ENCODE assay signal across 18 cellular contexts in the genomic region with DNA sequence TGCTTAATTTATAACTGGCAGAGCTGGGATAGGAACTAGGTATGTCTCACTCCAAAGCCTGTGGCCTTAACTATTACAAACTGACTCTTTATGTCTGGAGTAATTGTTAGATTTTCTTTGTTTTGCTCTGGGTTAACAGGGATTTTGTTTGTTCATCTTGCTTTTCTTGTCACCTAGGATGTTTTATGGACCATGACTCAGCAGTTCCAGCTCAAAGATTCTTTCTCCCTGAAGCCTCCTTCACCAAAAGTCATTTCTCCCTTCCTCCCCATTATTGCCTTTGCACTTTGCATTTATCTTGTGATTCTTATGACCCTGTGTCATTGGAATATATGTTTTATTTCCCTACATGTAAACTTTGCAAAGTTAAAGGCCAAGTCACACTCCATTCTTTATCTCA.
DNase-seq lines count a peak whose midpoint lies in the region; ATAC-seq, FAIRE-seq and TF ChIP-seq lines count a peak whose summit lies in the region.
"Had no signal": no experiment of that assay in that cellular context is flagged by ENCODE, and none has a peak within 500 bp of the region (broad histone marks: within the 10 kb centered on the region; RNA-seq: fewer than 3 reads in every experiment).

No MANE protein-coding gene starts in this region.

- no peak overlapping the region for H4K5ac ChIP-seq in mesendoderm (ENCODE audit: low read length)

- H2BK5ac ChIP-seq in mesendoderm (ENCODE audit: low read length), result no peak overlapping the region

- H3K27ac Mint-ChIP-seq in astrocyte (ENCODE audit: unreplicated experiment), result peak overlapping the region; percentile 9
- H3K27ac Mint-ChIP-seq: activated CD4-positive, alpha-beta T cell treated with anti-CD3 and anti-CD28 coated beads for 36 hours had no signal

- FAIRE-seq in H54 (lab: Jason Lieb, UNC), result peak; percentile 65
- FAIRE-seq in astrocyte (lab: Jason Lieb, UNC), result no peak
- FAIRE-seq: colon had no signal

- H3K9me3 Mint-ChIP-seq in astrocyte (ENCODE audit: unreplicated experiment), result no peaks in the 10 kb centered on the region

- POLR2A ChIA-PET in A673 (lab: Charles Lee; ENCODE audit: low non-redundant PET), result no interaction called here

- TF ChIP-seq POLR2A in H54 (IDR thresholded peaks at IDR 0.05; ENCODE audit: low read depth, low read length), result no peak

- no peak overlapping the region for H2BK120ac ChIP-seq in mesendoderm (ENCODE audit: low read depth, low read length)

- peak overlapping the region; percentile 98 for H2BK15ac ChIP-seq in mesendoderm (replicated peaks; ENCODE audit: low read depth)

- TF ChIP-seq CTCF in A673 (conservative IDR thresholded peaks at IDR 0.05; ENCODE audit: low read depth, low read length) (no peak), astrocyte (IDR thresholded peaks at IDR 0.05; ENCODE audit: insufficient read depth, low read depth, low read length) (no peak), heart right ventricle (IDR thresholded peaks at IDR 0.05) (no peak)

- no peak overlapping the region for H3K23ac ChIP-seq in mesendoderm (ENCODE audit: low read length)

- no peak overlapping the region for H3K4me3 Mint-ChIP-seq in astrocyte (ENCODE audit: unreplicated experiment)
- H3K4me3 Mint-ChIP-seq: activated CD4-positive, alpha-beta T cell treated with anti-CD3 and anti-CD28 coated beads for 36 hours had no signal

- H3K9ac ChIP-seq in astrocyte (ENCODE audit: low read length) (no peak overlapping the region), mesendoderm (ENCODE audit: low read length) (no peak overlapping the region)

- no peak overlapping the region for H3K18ac ChIP-seq in mesendoderm (ENCODE audit: low read length)

- no peak overlapping the region for H3K27ac ChIP-seq in A673 (ENCODE audit: low read depth, low read length, poor library complexity, severe bottlenecking)
- no peak overlapping the region for H3K27ac ChIP-seq in astrocyte (ENCODE audit: low read depth, low read length)
- no peak overlapping the region for H3K27ac ChIP-seq in mesendoderm (ENCODE audit: low read depth, low read length)
- H3K27ac ChIP-seq in heart right ventricle, result no peak overlapping the region
- H3K27ac ChIP-seq: lower lobe of right lung had no signal

- no peaks in the 10 kb centered on the region for H3K36me3 Mint-ChIP-seq in astrocyte (ENCODE audit: low read depth, unreplicated experiment)

- H2AFZ ChIP-seq in astrocyte (ENCODE audit: low read depth, low read length), result no peak overlapping the region

- BruUV-seq in A673 (replicated peaks; lab: Mats Ljungman, UMichigan), result no TSS peak

- DNase-seq in A673 (ENCODE audit: low spot score) (peak; percentile 1), H54 (ENCODE audit: insufficient read length, low spot score) (peak; percentile 5), astrocyte (ENCODE audit: low read depth) (peak; percentile 6), mesendoderm (peak; percentile 30), heart right ventricle (no peak), SW 1271 (lab: John Stamatoyannopoulos, UW) (no peak), anterior cingulate cortex (lab: John Stamatoyannopoulos, UW) (no peak)
- DNase-seq: activated CD4-positive, alpha-beta T cell treated with anti-CD3 and anti-CD28 coated beads for 36 hours; AML-193; hippocampal formation; lower lobe of right lung; NCI-H1417 treated with DMSO at 0.1 percent for 48 hours; NCI-H526 treated with DMSO at 0.1 percent for 48 hours; occipital lobe; T-helper 1 cell had no signal

- CTCF ChIA-PET in A673 (lab: Charles Lee), result no interaction called here

- H3K27me3 ChIP-seq in A673 (replicated peaks; ENCODE audit: insufficient read depth, low read depth, low read length, poor library complexity) (no peaks in the 10 kb centered on the region), astrocyte (ENCODE audit: insufficient read depth, low read length) (no peaks in the 10 kb centered on the region), mesendoderm (ENCODE audit: insufficient read depth, low read length, poor library complexity) (no peaks in the 10 kb centered on the region), heart right ventricle (no peaks in the 10 kb centered on the region)
- H3K27me3 ChIP-seq: adrenal gland had no signal

- intact Hi-C loops in A673 (cut with micrococcal nuclease; ENCODE audit: unreplicated experiment) (no loop called here), heart right ventricle (cut with DNase I) (no loop called here)

- H3K27me3 Mint-ChIP-seq in astrocyte (ENCODE audit: low read depth, unreplicated experiment), result no peaks in the 10 kb centered on the region
- H3K27me3 Mint-ChIP-seq: activated CD4-positive, alpha-beta T cell treated with anti-CD3 and anti-CD28 coated beads for 36 hours had no signal

- H3K36me3 ChIP-seq in A673 (ENCODE audit: insufficient read depth, low read length, poor library complexity, severe bottlenecking) (no peaks in the 10 kb centered on the region), astrocyte (ENCODE audit: insufficient read depth, low read length) (no peaks in the 10 kb centered on the region), mesendoderm (ENCODE audit: control insufficient read depth, insufficient read depth, low read length) (no peaks in the 10 kb centered on the region), heart right ventricle (no peaks in the 10 kb centered on the region)
- H3K36me3 ChIP-seq: adrenal gland, lower lobe of right lung had no signal

- H3K56ac ChIP-seq in mesendoderm (ENCODE audit: low read length), result no peak overlapping the region

- no peaks in the 10 kb centered on the region for H3K79me2 ChIP-seq in astrocyte (ENCODE audit: insufficient read depth, low read length)
- no peaks in the 10 kb centered on the region for H3K79me2 ChIP-seq in mesendoderm (ENCODE audit: control insufficient read depth, insufficient read depth, low read length)

- no peak overlapping the region for H3K4me3 ChIP-seq in A673 (ENCODE audit: low read depth, low read length, poor library complexity, severe bottlenecking)
- H3K4me3 ChIP-seq in astrocyte (ENCODE audit: insufficient read depth, low read depth, low read length), result no peak overlapping the region
- no peak overlapping the region for H3K4me3 ChIP-seq in mesendoderm (ENCODE audit: low read length)
- H3K4me3 ChIP-seq in heart right ventricle, result no peak overlapping the region
- H3K4me3 ChIP-seq: adrenal gland, lower lobe of right lung had no signal

- H3K4me1 ChIP-seq in A673 (ENCODE audit: insufficient read depth, low read length, poor library complexity, severe bottlenecking), result no peaks in the 10 kb centered on the region
- H3K4me1 ChIP-seq in astrocyte (ENCODE audit: insufficient read depth, low read length), result no peaks in the 10 kb centered on the region
- H3K4me1 ChIP-seq in mesendoderm (ENCODE audit: control insufficient read depth, low read depth, low read length), result no peaks in the 10 kb centered on the region
- peaks cover 0 to 8% (median 0%) of the 10 kb centered on the region in 9 donors for H3K4me1 ChIP-seq in heart right ventricle
- H3K4me1 ChIP-seq: lower lobe of right lung had no signal

- H3K4me1 Mint-ChIP-seq in astrocyte (ENCODE audit: low read depth, unreplicated experiment), result peaks cover 5% of the 10 kb centered on the region
- H3K4me1 Mint-ChIP-seq: activated CD4-positive, alpha-beta T cell treated with anti-CD3 and anti-CD28 coated beads for 36 hours had no signal

- H4K20me1 ChIP-seq in astrocyte (ENCODE audit: insufficient read depth, low read length), result no peaks in the 10 kb centered on the region

- no peak overlapping the region for H2AK5ac ChIP-seq in mesendoderm (ENCODE audit: low read length)

- H3K4me2 ChIP-seq in astrocyte (ENCODE audit: low read length), result no peak overlapping the region
- H3K4me2 ChIP-seq in mesendoderm (ENCODE audit: low read length), result no peak overlapping the region

- H3K9me3 ChIP-seq in A673 (ENCODE audit: low read depth, low read length, poor library complexity, severe bottlenecking) (no peaks in the 10 kb centered on the region), astrocyte (ENCODE audit: insufficient read depth, low read depth, low read length) (no peaks in the 10 kb centered on the region), heart right ventricle (no peaks in the 10 kb centered on the region)
- H3K9me3 ChIP-seq: adrenal gland, lower lobe of right lung had no signal

- H4K8ac ChIP-seq in mesendoderm (ENCODE audit: low read depth, low read length), result no peak overlapping the region

- ATAC-seq in heart right ventricle, result no peak
- ATAC-seq in GM21786 (IDR thresholded peaks at IDR 0.05; ENCODE audit: unreplicated experiment), result no peak
- ATAC-seq: activated CD4-positive, alpha-beta T cell treated with anti-CD3 and anti-CD28 coated beads for 36 hours; lower lobe of right lung had no signal

- no peaks in the 10 kb centered on the region for H3K79me1 ChIP-seq in mesendoderm (ENCODE audit: low read length)

- no peak overlapping the region for H3K4ac ChIP-seq in mesendoderm (ENCODE audit: low read depth, low read length)

Comparison
In these comparisons a context has a peak if more than half of its experiments do, and no peak if none do; other contexts are left out.
1. DNase-seq: peak in A673 (single experiment), H54 (single experiment), astrocyte (single experiment) and mesendoderm (single experiment); none in heart right ventricle (0 of 2), SW 1271 (0 of 2) and anterior cingulate cortex (0 of 58).